ENCODE assay signal across 8 cellular contexts in the genomic region with DNA sequence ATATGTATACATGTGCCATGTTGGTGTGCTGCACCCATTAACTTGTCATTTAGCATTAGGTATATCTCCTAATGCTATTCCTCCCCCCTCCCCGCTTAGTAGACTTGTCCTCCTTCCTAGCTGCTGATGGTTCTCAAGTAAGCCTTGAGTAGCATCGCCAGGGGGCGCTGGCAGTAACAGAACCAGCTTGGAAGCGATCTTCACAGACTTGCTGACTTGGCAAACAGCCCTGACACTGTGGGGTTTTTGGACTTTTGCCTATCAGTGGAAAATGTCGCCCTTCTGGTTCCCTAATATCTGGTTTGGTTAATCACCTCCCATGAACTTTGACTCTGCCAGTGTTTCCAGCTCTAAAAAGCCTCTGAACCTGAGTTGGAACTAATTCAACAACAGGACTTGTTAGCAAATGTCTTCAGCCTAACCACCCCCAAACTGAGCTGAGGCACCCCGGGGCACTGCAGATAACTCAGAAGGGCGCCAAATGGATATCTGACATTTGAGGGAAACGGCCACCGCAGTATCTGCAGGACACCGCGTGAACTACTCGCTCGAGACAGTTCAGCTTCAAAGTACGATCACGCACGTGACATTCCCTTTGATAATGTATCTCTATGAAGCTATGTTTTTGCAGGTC. TPM values are rescaled to one million over a fixed set of nuclear protein-coding genes. Genes with fewer than 3 reads are reported as not detected.
A peak's percentile ranks its signal among the peaks of the same experiment; 100 is the strongest.
DNase-seq lines count a peak whose midpoint lies in the region; ATAC-seq and TF ChIP-seq lines count a peak whose summit lies in the region.

No MANE protein-coding gene starts in this region.

- peaks cover 9 to 30% (median 14%) of the 10 kb centered on the region in 4 donors for H3K4me1 ChIP-seq in transverse colon

- intact Hi-C loops in Right ventricle myocardium superior (cut with DNase I) (no loop called here), posterior vena cava (cut with DNase I) (loop anchor here (2.0 to 5.0 kb wide), 3 partner anchors 60 to 110 kb away; no protein-coding TSS in a partner anchor), transverse colon (cut with DNase I; ENCODE audit: low total_unique reads) (loop anchor here (1.0 to 5.0 kb wide), 2 partner anchors 40 to 108 kb away; a partner anchor contains a TSS)

- peaks cover 18% of the 10 kb centered on the region for H3K4me1 Mint-ChIP-seq in activated naive CD8-positive, alpha-beta T cell treated with anti-CD3 and anti-CD28 coated beads, Interleukin-2, amount 10 ng/mL, durations not matched to agents 7 days and 5 days

- TF ChIP-seq CTCF in GM12865 (IDR thresholded peaks at IDR 0.05; ENCODE audit: insufficient read depth, low read depth, low read length, missing control alignments) (peak; percentile 77), transverse colon (IDR thresholded peaks at IDR 0.05) (peak; percentile 75 to 94 (median 82))

- no peaks in the 10 kb centered on the region for H3K27me3 Mint-ChIP-seq in activated naive CD8-positive, alpha-beta T cell treated with anti-CD3 and anti-CD28 coated beads, Interleukin-2, amount 10 ng/mL, durations not matched to agents 7 days and 5 days

- no peak overlapping the region for H3K27ac Mint-ChIP-seq in activated naive CD8-positive, alpha-beta T cell treated with anti-CD3 and anti-CD28 coated beads, Interleukin-2, amount 10 ng/mL, durations not matched to agents 7 days and 5 days

- no peaks in the 10 kb centered on the region for H3K9me3 ChIP-seq in transverse colon

- no peak overlapping the region for H3K4me3 Mint-ChIP-seq in activated naive CD8-positive, alpha-beta T cell treated with anti-CD3 and anti-CD28 coated beads, Interleukin-2, amount 10 ng/mL, durations not matched to agents 7 days and 5 days

- TF ChIP-seq EP300 in transverse colon (IDR thresholded peaks at IDR 0.05; ENCODE audit: low read depth), result no peak

- no peak for TF ChIP-seq POLR2A in transverse colon (IDR thresholded peaks at IDR 0.05)

- ATAC-seq in activated naive CD8-positive, alpha-beta T cell treated with anti-CD3 and anti-CD28 coated beads, Interleukin-2, amount 10 ng/mL, durations not matched to agents 7 days and 5 days (ENCODE audit: low read depth), result peak; percentile 93
- ATAC-seq in Right ventricle myocardium superior (ENCODE audit: poor library complexity), result peak; percentile 78
- ATAC-seq in HG03460 (IDR thresholded peaks at IDR 0.05; ENCODE audit: unreplicated experiment), result no peak

- in situ Hi-C loops in transverse colon (cut with MboI; ENCODE audit: low pct_ligation_motif_present in 1 of 4, low pct_unique_long_range_greater_than_20kb in 1 of 4, low sequenced_read_pairs in 3 of 4), result loop anchor here in 3 of 4 donors (5.0 to 10.0 kb wide), 3 partner anchors 100 to 107 kb away; no protein-coding TSS in a partner anchor

- WGBS in transverse colon (ENCODE audit: low coverage in 1 of 2), 2 donors, result 45 to 49% methylated on average over 6 to 15 of the region's 16 CpGs

- H3K9me3 Mint-ChIP-seq in activated naive CD8-positive, alpha-beta T cell treated with anti-CD3 and anti-CD28 coated beads, Interleukin-2, amount 10 ng/mL, durations not matched to agents 7 days and 5 days, result no peaks in the 10 kb centered on the region

- DNase-seq in GM12865 (ENCODE audit: low read depth) (peak; percentile 96), NCI-H146 (lab: John Stamatoyannopoulos, UW) (peak; percentile 88), SW 1271 (lab: John Stamatoyannopoulos, UW) (peak; percentile 51 to 84), Right ventricle myocardium superior (peak; percentile 98), posterior vena cava (ENCODE audit: low spot score) (peak; percentile 98), transverse colon (peak; percentile 94)
- peak; percentile 88 for DNase-seq in activated naive CD8-positive, alpha-beta T cell treated with anti-CD3 and anti-CD28 coated beads, Interleukin-2, amount 10 ng/mL, durations not matched to agents 7 days and 5 days

- peak overlapping the region; percentile 44 to 83 (median 72) for H3K27ac ChIP-seq in transverse colon

- POLR2A ChIA-PET in activated naive CD8-positive, alpha-beta T cell treated with anti-CD3 and anti-CD28 coated beads, Interleukin-2, amount 10 ng/mL, durations not matched to agents 7 days and 5 days (lab: Charles Lee), result interaction anchor here (0.6 to 2.5 kb wide), 11 partner anchors 21 to 129 kb away, joined by 3 to 26 read pairs (median 4); a partner anchor contains a TSS

- H3K36me3 ChIP-seq in transverse colon, result peaks cover 0 to 27% (median 9%) of the 10 kb centered on the region in 4 donors

- no peaks in the 10 kb centered on the region for H3K27me3 ChIP-seq in transverse colon

- H3K4me3 ChIP-seq in GM12865 (ENCODE audit: low read depth, low read length) (no peak overlapping the region), transverse colon (no peak overlapping the region)

- H3K36me3 Mint-ChIP-seq in activated naive CD8-positive, alpha-beta T cell treated with anti-CD3 and anti-CD28 coated beads, Interleukin-2, amount 10 ng/mL, durations not matched to agents 7 days and 5 days, result peaks cover 3% of the 10 kb centered on the region

RNA-seq across cellular contexts. Expression of a gene that starts 15.4 kb away (rescaled TPM):
- under 1 TPM; 0.53 to 0.65 TPM for total RNA-seq in activated naive CD8-positive, alpha-beta T cell treated with anti-CD3 and anti-CD28 coated beads, Interleukin-2, amount 10 ng/mL, durations not matched to agents 7 days and 5 days
- total RNA-seq in Right ventricle myocardium superior, result not detected
- total RNA-seq in posterior vena cava, result not detected
- under 1 TPM in 1 of 4 donors, not detected in 3; 0.48 TPM for total RNA-seq in transverse colon

RNA-seq across cellular contexts. Expression of a gene that starts 39.5 kb away (rescaled TPM):
- 10 to 100 TPM; 25.9 to 33.7 TPM for total RNA-seq in activated naive CD8-positive, alpha-beta T cell treated with anti-CD3 and anti-CD28 coated beads, Interleukin-2, amount 10 ng/mL, durations not matched to agents 7 days and 5 days
- 12.2 TPM for total RNA-seq in Right ventricle myocardium superior
- total RNA-seq in posterior vena cava, result 1 to 10 TPM; 9.1 to 9.7 TPM
- 10 to 100 TPM; 13.0 to 33.7 (median 18.7) TPM for total RNA-seq in transverse colon

RNA-seq across cellular contexts. Expression of a gene that starts 55.6 kb away (rescaled TPM):
- 100 to 1,000 TPM; 408 to 411 TPM for total RNA-seq in activated naive CD8-positive, alpha-beta T cell treated with anti-CD3 and anti-CD28 coated beads, Interleukin-2, amount 10 ng/mL, durations not matched to agents 7 days and 5 days
- 12.0 TPM for total RNA-seq in Right ventricle myocardium superior
- 10 to 100 TPM; 19.5 to 28.2 TPM for total RNA-seq in posterior vena cava
- total RNA-seq in transverse colon, result 10 to 100 TPM in 2 of 4 donors, 1 to 10 TPM in 2; 1.2 to 17.5 (median 10.6) TPM

Comparison
In these comparisons a context has a peak if more than half of its experiments do, and no peak if none do; other contexts are left out.
1. RNA of a gene that starts 55.6 kb away (total RNA-seq): 408 to 411 TPM in activated naive CD8-positive, alpha-beta T cell treated with anti-CD3 and anti-CD28 coated beads, Interleukin-2, amount 10 ng/mL, durations not matched to agents 7 days and 5 days; 19.5 to 28.2 TPM in posterior vena cava, 1.2 to 17.5 TPM in transverse colon and 12.0 TPM in Right ventricle myocardium superior (single experiment); every median in the first group is over 10 times any median in the second.
2. Peak in every context shown above with its lines, with median percentiles within 50 percentile points of each other: DNase-seq.